15 cellular contexts compared by ENCODE assay signal in the genomic region with DNA sequence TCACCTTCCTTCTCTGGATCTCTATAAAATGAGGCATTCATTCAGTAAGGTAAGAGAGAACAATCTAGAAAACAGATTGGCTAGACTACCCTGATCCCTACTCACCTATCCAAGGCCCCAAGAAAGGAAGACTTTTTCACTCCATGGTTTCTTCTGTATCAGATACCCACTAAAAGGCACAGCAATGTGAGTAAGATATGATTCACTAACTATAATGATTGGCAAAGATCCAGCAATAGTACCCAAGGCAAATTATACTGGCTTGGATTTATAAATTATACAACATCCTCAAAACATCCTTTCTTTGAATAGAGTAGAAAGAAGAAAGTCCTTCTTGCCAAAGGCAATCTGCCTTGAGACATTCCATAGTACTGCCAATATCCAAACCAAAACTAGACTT.
"Had no signal": no experiment of that assay in that cellular context is flagged by ENCODE, and none has a peak within 500 bp of the region (broad histone marks: within the 10 kb centered on the region; RNA-seq: fewer than 3 reads in every experiment).

No MANE protein-coding gene starts in this region.

- H3K36me3 ChIP-seq: esophagus squamous epithelium, heart right ventricle, right atrium auricular region, sigmoid colon, thoracic aorta had no signal

- H3K4me3 ChIP-seq: esophagus squamous epithelium, heart right ventricle, mucosa of descending colon, right atrium auricular region, sigmoid colon, skin epidermis, thoracic aorta had no signal

- H3K4me1 ChIP-seq: esophagus squamous epithelium, heart right ventricle, right atrium auricular region, sigmoid colon had no signal

- H3K27ac ChIP-seq: esophagus squamous epithelium, heart right ventricle, right atrium auricular region, sigmoid colon, skin epidermis, thoracic aorta had no signal

- H3K27me3 ChIP-seq: esophagus squamous epithelium, heart right ventricle, right atrium auricular region, sigmoid colon had no signal

- H3K9me3 ChIP-seq: esophagus squamous epithelium, heart right ventricle, right atrium auricular region, thoracic aorta had no signal

- DNase-seq: effector memory CD4-positive, alpha-beta T cell; esophagus squamous epithelium; heart right ventricle; hypothalamus; mucosa of descending colon; natural killer cell; posterior cingulate gyrus; sigmoid colon; stimulated activated CD4-positive, alpha-beta T cell treated with anti-CD3 and anti-CD28 coated beads, Interleukin-2, amount 100 ng/mL, for 24 hours; stimulated activated CD4-positive, alpha-beta T cell treated with anti-CD3 and anti-CD28 coated beads, Interleukin-4, amount 100 ng/mL, for 4 hours; stimulated activated naive B cell treated with anti-CD40 and anti-IgM and Interleukin-4, amounts not matched to agents 10 μg/mL and 1 μg/mL and 100 μg/mL, for 72 hours; stimulated activated naive CD8-positive, alpha-beta T cell treated with anti-CD3 and anti-CD28 coated beads, Interleukin-15, amount 100 ng/mL, for 72 hours had no signal
